22 cellular contexts compared by ENCODE assay signal in the genomic region with DNA sequence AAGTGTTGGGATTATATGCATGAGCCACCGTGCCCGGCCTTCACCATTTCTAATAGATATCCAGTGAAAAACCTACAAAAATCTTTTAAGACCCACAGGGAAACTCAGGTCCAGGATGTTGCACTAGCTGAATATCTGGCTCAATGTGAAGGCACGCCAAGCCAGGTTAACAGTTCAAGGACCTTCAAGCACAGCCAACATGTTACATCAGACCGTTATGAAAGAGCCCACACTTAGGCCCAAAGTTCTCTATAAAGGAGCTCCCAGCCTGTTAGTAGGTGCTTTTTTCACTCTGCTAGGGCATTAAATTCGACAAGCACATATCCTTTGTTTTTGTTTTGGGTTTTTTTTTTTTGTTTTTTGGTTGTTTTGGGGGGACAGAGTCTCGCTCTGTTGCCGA.
"Had no signal": no experiment of that assay in that cellular context is flagged by ENCODE, and none has a peak within 500 bp of the region (broad histone marks: within the 10 kb centered on the region; RNA-seq: fewer than 3 reads in every experiment).

No MANE protein-coding gene starts in this region.

- H3K36me3 ChIP-seq: MG63 had no signal

- H3K27ac ChIP-seq: RWPE1 had no signal

- FAIRE-seq: RCC 7860 had no signal

- H3K27me3 ChIP-seq: MG63 had no signal

- H3K9me3 ChIP-seq: MG63, SK-N-SH had no signal

- DNase-seq: IMR-90, Karpas-422, KG1, MG63, NCI-H1092, NCI-H1105 treated with DMSO at 0.1 percent for 48 hours, NCI-H1417 treated with DMSO at 0.1 percent for 48 hours, NCI-H146, NCI-H1694 treated with DMSO at 0.1 percent for 48 hours, NCI-H1930, NCI-H2081, NCI-H2171, NCI-H226, NCI-H446, NCI-H510A, NCI-H524 treated with DMSO at 0.1 percent for 48 hours, NCI-H69, NCI-H774, SHP77, SK-N-SH had no signal

- H3K4me3 ChIP-seq: MG63 had no signal

- H3K4me2 ChIP-seq: SK-N-SH had no signal

- H3K9ac ChIP-seq: SK-N-SH had no signal
